ENCODE assay signal across 13 cellular contexts in the genomic region with DNA sequence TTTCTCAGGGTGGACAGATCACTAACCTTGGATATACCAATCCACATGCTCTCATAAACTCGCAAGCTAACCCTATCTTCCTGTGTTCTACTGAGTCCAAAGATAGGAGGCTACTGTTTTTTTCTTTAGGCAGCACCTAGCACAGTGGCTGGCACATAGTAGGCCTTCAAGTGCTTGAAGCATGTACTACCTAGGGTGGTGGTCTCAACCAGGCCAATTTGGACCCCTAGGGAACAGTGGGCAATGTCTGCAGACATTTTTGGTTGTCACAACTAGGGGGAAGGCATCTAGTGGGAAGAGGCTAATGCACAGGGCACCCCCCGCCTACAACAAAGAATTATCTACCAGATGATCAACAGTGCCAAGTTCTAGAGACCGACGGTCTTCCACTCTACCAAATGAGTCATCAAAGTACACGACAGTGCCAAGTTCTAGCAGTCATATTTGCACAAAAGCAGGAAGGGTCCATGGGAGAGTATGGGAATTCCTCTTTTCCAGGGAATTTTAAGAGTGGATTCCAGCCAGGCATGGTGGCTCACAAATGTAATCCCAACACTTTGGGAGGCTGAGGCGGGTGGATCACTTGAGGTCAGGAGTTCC.
DNase-seq lines count a peak whose midpoint lies in the region; ATAC-seq and TF ChIP-seq lines count a peak whose summit lies in the region.
"Had no signal": no experiment of that assay in that cellular context is flagged by ENCODE, and none has a peak within 500 bp of the region (broad histone marks: within the 10 kb centered on the region; RNA-seq: fewer than 3 reads in every experiment).

No MANE protein-coding gene starts in this region.

- H3K4me3 Mint-ChIP-seq in glutamatergic neuron (ENCODE audit: unreplicated experiment), result no peak overlapping the region
- H3K4me3 Mint-ChIP-seq: natural killer cell; stimulated activated naive CD8-positive, alpha-beta T cell treated with anti-CD3 and anti-CD28 coated beads, Interleukin-15, Interleukin-2, amounts not matched to agents 100 ng/mL and 50 ng/mL, for 24 hours had no signal

- H3K4me1 Mint-ChIP-seq in glutamatergic neuron (ENCODE audit: low read depth, unreplicated experiment), result no peaks in the 10 kb centered on the region
- H3K4me1 Mint-ChIP-seq: natural killer cell had no signal

- no peaks in the 10 kb centered on the region for H4K20me1 ChIP-seq in GM23248 (ENCODE audit: insufficient read depth)

- no peak overlapping the region for H2AFZ ChIP-seq in GM23248

- H3K9me2 ChIP-seq in GM23248 (ENCODE audit: insufficient read depth), result no peaks in the 10 kb centered on the region

- TF ChIP-seq CTCF in RWPE2 (IDR thresholded peaks at IDR 0.05; ENCODE audit: poor library complexity, severe bottlenecking) (no peak), fibroblast of mammary gland (conservative IDR thresholded peaks at IDR 0.05; ENCODE audit: control insufficient read depth, insufficient read depth, low read depth, low read length) (no peak), glutamatergic neuron (IDR thresholded peaks at IDR 0.05; ENCODE audit: partially characterized antibody, unreplicated experiment) (no peak), left ventricle myocardium inferior (IDR thresholded peaks at IDR 0.05; ENCODE audit: borderline replicate concordance) (no peak)

- H3K9me3 ChIP-seq in GM23248 (ENCODE audit: low read depth) (no peaks in the 10 kb centered on the region), RWPE2 (ENCODE audit: severe bottlenecking) (no peaks in the 10 kb centered on the region), left ventricle myocardium inferior (replicated peaks) (no peaks in the 10 kb centered on the region)

- H3K27ac ChIP-seq in GM23248, result no peak overlapping the region
- H3K27ac ChIP-seq in RWPE2 (ENCODE audit: poor library complexity, severe bottlenecking), result peak overlapping the region; percentile 18
- H3K27ac ChIP-seq in left ventricle myocardium inferior (replicated peaks), result no peak overlapping the region
- H3K27ac ChIP-seq: KMS-11 had no signal

- WGBS in GM23248 (ENCODE audit: low coverage in 1 of 2, low lambda C conversion rate in 2 of 2, missing lambda C conversion rate in 2 of 2), 2 experiments, result 46% methylated on average over 6 of the region's 6 CpGs

- H3K79me2 ChIP-seq in GM23248 (ENCODE audit: insufficient read depth), result no peaks in the 10 kb centered on the region

- in situ Hi-C loops in ACHN (cut with HindIII; ENCODE audit: low pct_ligation_motif_present, low pct_unique_long_range_greater_than_20kb, low sequenced_read_pairs) (no loop called here), GM23248 (cut with MboI) (loop anchor here (25.0 kb wide), 1 partner anchor 660 kb away; no protein-coding TSS in a partner anchor)

- intact Hi-C loops in left ventricle myocardium inferior (cut with micrococcal nuclease), result no loop called here

- no peak overlapping the region for H3K4me3 ChIP-seq in GM23248
- H3K4me3 ChIP-seq in RWPE2 (ENCODE audit: severe bottlenecking), result no peak overlapping the region
- H3K4me3 ChIP-seq in fibroblast of mammary gland (ENCODE audit: control insufficient read depth, low read depth, low read length), result no peak overlapping the region
- H3K4me3 ChIP-seq in left ventricle myocardium inferior, result no peak overlapping the region

- H3K36me3 ChIP-seq in GM23248 (ENCODE audit: low read depth) (no peaks in the 10 kb centered on the region), RWPE2 (ENCODE audit: low read depth) (no peaks in the 10 kb centered on the region), left ventricle myocardium inferior (no peaks in the 10 kb centered on the region)

- H3K36me3 Mint-ChIP-seq in glutamatergic neuron (ENCODE audit: unreplicated experiment), result peaks cover 4% of the 10 kb centered on the region
- H3K36me3 Mint-ChIP-seq: natural killer cell had no signal

- peaks cover 15% of the 10 kb centered on the region for H3K4me1 ChIP-seq in GM23248 (ENCODE audit: insufficient read depth)
- H3K4me1 ChIP-seq in RWPE2 (ENCODE audit: insufficient read depth, poor library complexity, severe bottlenecking), result peaks cover 14% of the 10 kb centered on the region
- no peaks in the 10 kb centered on the region for H3K4me1 ChIP-seq in left ventricle myocardium inferior

- no peaks in the 10 kb centered on the region for H3K9me3 Mint-ChIP-seq in glutamatergic neuron (ENCODE audit: unreplicated experiment)
- H3K9me3 Mint-ChIP-seq: natural killer cell had no signal

- no peak overlapping the region for H3K27ac Mint-ChIP-seq in glutamatergic neuron (ENCODE audit: unreplicated experiment)
- H3K27ac Mint-ChIP-seq: natural killer cell; stimulated activated naive CD8-positive, alpha-beta T cell treated with anti-CD3 and anti-CD28 coated beads, Interleukin-15, Interleukin-2, amounts not matched to agents 100 ng/mL and 50 ng/mL, for 24 hours had no signal

- peaks cover 18% of the 10 kb centered on the region; the same call in 1 of the 2 replicates for H3F3A ChIP-seq in GM23248 (ENCODE audit: insufficient read depth)

- DNase-seq in ACHN, result peak; percentile 86
- peak; percentile 74 for DNase-seq in GM23248
- no peak for DNase-seq in RWPE2 (ENCODE audit: low spot score)
- peak; percentile 93 for DNase-seq in fibroblast of mammary gland (ENCODE audit: low read depth)
- no peak for DNase-seq in glutamatergic neuron
- DNase-seq in cerebellar nuclear complex (lab: John Stamatoyannopoulos, UW), result no peak
- DNase-seq in left ventricle myocardium inferior, result no peak
- no peak for DNase-seq in activated CD8-positive, alpha-beta memory T cell treated with anti-CD3 and anti-CD28 coated beads, Interleukin-2, amount 50 U/mL, for 48 hours
- DNase-seq: kidney glomerular epithelial cell, natural killer cell, right cardiac atrium had no signal

- H3K27me3 Mint-ChIP-seq in glutamatergic neuron (ENCODE audit: unreplicated experiment), result peaks cover 2% of the 10 kb centered on the region
- H3K27me3 Mint-ChIP-seq: stimulated activated naive CD8-positive, alpha-beta T cell treated with anti-CD3 and anti-CD28 coated beads, Interleukin-15, Interleukin-2, amounts not matched to agents 100 ng/mL and 50 ng/mL, for 24 hours had no signal

- no peak overlapping the region for H3K9ac ChIP-seq in GM23248
- H3K9ac ChIP-seq: KMS-11 had no signal

- ATAC-seq in RWPE2 (ENCODE audit: low read depth), result peak; percentile 70
- ATAC-seq: natural killer cell, right cardiac atrium had no signal

- no peaks in the 10 kb centered on the region for H3K27me3 ChIP-seq in GM23248 (replicated peaks; ENCODE audit: insufficient read depth)
- H3K27me3 ChIP-seq in RWPE2 (ENCODE audit: insufficient read depth, poor library complexity, severe bottlenecking), result no peaks in the 10 kb centered on the region
- no peaks in the 10 kb centered on the region for H3K27me3 ChIP-seq in left ventricle myocardium inferior (ENCODE audit: low read depth)

- no peak overlapping the region for H3K4me2 ChIP-seq in GM23248 (ENCODE audit: unreplicated experiment)
- H3K4me2 ChIP-seq: KMS-11 had no signal

Comparison
In these comparisons a context has a peak if more than half of its experiments do, and no peak if none do; other contexts are left out.
1. DNase-seq: peak in ACHN (single experiment), GM23248 (single experiment) and fibroblast of mammary gland (single experiment); none in RWPE2 (single experiment), glutamatergic neuron (single experiment), cerebellar nuclear complex (0 of 2), left ventricle myocardium inferior (single experiment) and activated CD8-positive, alpha-beta memory T cell treated with anti-CD3 and anti-CD28 coated beads, Interleukin-2, amount 50 U/mL, for 48 hours (single experiment).